Comparison of ENCODE assay signal across 32 cellular contexts in genomic region chr6:149999636-150000035, GRCh38. TPM values are rescaled to one million over a fixed set of nuclear protein-coding genes. Genes with fewer than 3 reads are reported as not detected.
"Had no signal": no experiment of that assay in that cellular context is flagged by ENCODE, and none has a peak within 500 bp of the region (broad histone marks: within the 10 kb centered on the region; RNA-seq: fewer than 3 reads in every experiment).

No MANE protein-coding gene starts in this region.

- H3K36me3 Mint-ChIP-seq: brain had no signal

- ATAC-seq: activated CD4-positive, alpha-beta T cell treated with anti-CD3 and anti-CD28 coated beads for 36 hours; activated CD8-positive, alpha-beta T cell treated with anti-CD3 and anti-CD28 coated beads for 36 hours; activated naive CD4-positive, alpha-beta T cell treated with anti-CD3 and anti-CD28 coated beads, Interleukin-2, amount 50 U/mL, for 72 hours; activated T-cell treated with anti-CD3 and anti-CD28 coated beads, Interleukin-2, amount 50 U/mL, for 4 hours; activated T-helper 17 cell treated with anti-CD3 and anti-CD28 coated beads, Interleukin-2, amount 50 U/mL, for 72 hours; esophagus mucosa; foreskin keratinocyte; gastrocnemius medialis; T-helper 17 cell had no signal

- DNase-seq: activated CD4-positive, alpha-beta T cell treated with anti-CD3 and anti-CD28 coated beads for 36 hours; activated CD4-positive, alpha-beta T cell treated with anti-CD3 and anti-CD28 coated beads, Interleukin-2, amount 10 ng/mL, durations not matched to agents 24 days and 14 days; activated CD4-positive, alpha-beta T cell treated with anti-CD3 and anti-CD28 coated beads, Interleukin-2, amount 50 U/mL, for 48 hours; activated CD4-positive, CD25-positive, alpha-beta regulatory T cell; activated CD4-positive, CD25-positive, alpha-beta regulatory T cell treated with anti-CD3 and anti-CD28 coated beads, Interleukin-2, amount 50 U/mL, for 72 hours; activated CD8-positive, alpha-beta memory T cell treated with anti-CD3 and anti-CD28 coated beads for 24 hours; activated CD8-positive, alpha-beta T cell treated with anti-CD3 and anti-CD28 coated beads for 36 hours; activated effector memory CD4-positive, alpha-beta T cell treated with anti-CD3 and anti-CD28 coated beads, Interleukin-2, amount 50 U/mL, for 16 hours; activated naive CD4-positive, alpha-beta T cell; activated naive CD4-positive, alpha-beta T cell treated with anti-CD3 and anti-CD28 coated beads, Interleukin-2, amount 10 ng/mL, durations not matched to agents 7 days and 5 days; activated naive CD8-positive, alpha-beta T cell treated with anti-CD3 and anti-CD28 coated beads, Interleukin-2, amount 10 ng/mL, durations not matched to agents 7 days and 5 days; activated T-cell treated with anti-CD3 and anti-CD28 coated beads, Interleukin-2, amount 50 U/mL, for 4 hours; central memory CD4-positive, alpha-beta T cell; dorsolateral prefrontal cortex; effector memory CD4-positive, alpha-beta T cell; endodermal cell; foreskin keratinocyte; gastrocnemius medialis; glutamatergic neuron; T-helper 1 cell; T-helper 17 cell; T1000 had no signal

- H3K4me3 Mint-ChIP-seq: activated CD4-positive, alpha-beta T cell treated with anti-CD3 and anti-CD28 coated beads for 36 hours; activated CD8-positive, alpha-beta T cell treated with anti-CD3 and anti-CD28 coated beads for 36 hours; activated naive CD4-positive, alpha-beta T cell treated with anti-CD3 and anti-CD28 coated beads, Interleukin-2, amount 10 ng/mL, durations not matched to agents 7 days and 5 days; activated naive CD8-positive, alpha-beta T cell treated with anti-CD3 and anti-CD28 coated beads, Interleukin-2, amount 10 ng/mL, durations not matched to agents 7 days and 5 days; activated T-cell treated with anti-CD3 and anti-CD28 coated beads, Interleukin-2, amount 50 U/mL, for 4 hours; activated T-helper 17 cell treated with anti-CD3 and anti-CD28 coated beads, Interleukin-2, amount 50 U/mL, for 72 hours; brain; dendritic cell treated with granulocyte-macrophage colony-stimulating factor and Interleukin-4, amounts not matched to agents 40 ng/mL and 50 ng/mL, for 4 days; endodermal cell; T-helper 17 cell; T-helper 2 cell treated with Interferon-gamma antibody and Interleukin-4, amounts not matched to agents 5 μg/mL and 100 μg/mL, for 36 hours had no signal

- H3K9me3 Mint-ChIP-seq: activated naive CD4-positive, alpha-beta T cell treated with anti-CD3 and anti-CD28 coated beads, Interleukin-2, amount 50 U/mL, for 72 hours; activated naive CD8-positive, alpha-beta T cell treated with anti-CD3 and anti-CD28 coated beads, Interleukin-2, amount 10 ng/mL, durations not matched to agents 7 days and 5 days; activated T-cell treated with anti-CD3 and anti-CD28 coated beads, Interleukin-2, amount 50 U/mL, for 4 hours; activated T-helper 17 cell treated with anti-CD3 and anti-CD28 coated beads, Interleukin-2, amount 50 U/mL, for 72 hours; dendritic cell treated with granulocyte-macrophage colony-stimulating factor and Interleukin-4, amounts not matched to agents 40 ng/mL and 50 ng/mL, for 4 days; endodermal cell had no signal

- H3K27ac Mint-ChIP-seq: activated CD4-positive, alpha-beta T cell treated with anti-CD3 and anti-CD28 coated beads for 36 hours; activated CD4-positive, alpha-beta T cell treated with anti-CD3 and anti-CD28 coated beads, Interleukin-2, amount 10 ng/mL, durations not matched to agents 24 days and 14 days; activated CD8-positive, alpha-beta T cell treated with anti-CD3 and anti-CD28 coated beads for 36 hours; activated naive CD4-positive, alpha-beta T cell treated with anti-CD3 and anti-CD28 coated beads, Interleukin-2, amount 10 ng/mL, durations not matched to agents 7 days and 5 days; activated naive CD8-positive, alpha-beta T cell treated with anti-CD3 and anti-CD28 coated beads, Interleukin-2, amount 10 ng/mL, durations not matched to agents 7 days and 5 days; activated T-helper 17 cell treated with anti-CD3 and anti-CD28 coated beads, Interleukin-2, amount 50 U/mL, for 72 hours; brain; dendritic cell treated with granulocyte-macrophage colony-stimulating factor and Interleukin-4, amounts not matched to agents 40 ng/mL and 50 ng/mL, for 4 days; endodermal cell; T-helper 17 cell had no signal

RNA-seq across cellular contexts. Expression of gene RAET1L, which starts 25.7 kb away (rescaled TPM):
- total RNA-seq: activated CD4-positive, alpha-beta T cell treated with anti-CD3 and anti-CD28 coated beads for 36 hours; activated CD4-positive, alpha-beta T cell treated with anti-CD3 and anti-CD28 coated beads, Interleukin-2, amount 10 ng/mL, durations not matched to agents 24 days and 14 days; activated CD8-positive, alpha-beta T cell treated with anti-CD3 and anti-CD28 coated beads for 36 hours; activated naive CD4-positive, alpha-beta T cell treated with anti-CD3 and anti-CD28 coated beads, Interleukin-2, amount 50 U/mL, for 72 hours; activated naive CD8-positive, alpha-beta T cell treated with anti-CD3 and anti-CD28 coated beads, Interleukin-2, amount 10 ng/mL, durations not matched to agents 7 days and 5 days; activated T-cell treated with anti-CD3 and anti-CD28 coated beads, Interleukin-2, amount 50 U/mL, for 4 hours; activated T-helper 17 cell treated with anti-CD3 and anti-CD28 coated beads, Interleukin-2, amount 50 U/mL, for 72 hours; ascending aorta; breast epithelium; cardiac muscle cell; cerebellum; dorsolateral prefrontal cortex; endodermal cell; gastrocnemius medialis; T-helper 17 cell had no signal

RNA-seq across cellular contexts. Expression of gene ULBP1, which starts 35.9 kb away (rescaled TPM):
- total RNA-seq: cardiac muscle cell had no signal

RNA-seq across cellular contexts. Expression of gene ULBP2, which starts 57.8 kb away (rescaled TPM):
- total RNA-seq: activated T-helper 17 cell treated with anti-CD3 and anti-CD28 coated beads, Interleukin-2, amount 50 U/mL, for 72 hours; ascending aorta; cardiac muscle cell had no signal
